Comparison of ENCODE assay signal across 24 cellular contexts in the genomic region with DNA sequence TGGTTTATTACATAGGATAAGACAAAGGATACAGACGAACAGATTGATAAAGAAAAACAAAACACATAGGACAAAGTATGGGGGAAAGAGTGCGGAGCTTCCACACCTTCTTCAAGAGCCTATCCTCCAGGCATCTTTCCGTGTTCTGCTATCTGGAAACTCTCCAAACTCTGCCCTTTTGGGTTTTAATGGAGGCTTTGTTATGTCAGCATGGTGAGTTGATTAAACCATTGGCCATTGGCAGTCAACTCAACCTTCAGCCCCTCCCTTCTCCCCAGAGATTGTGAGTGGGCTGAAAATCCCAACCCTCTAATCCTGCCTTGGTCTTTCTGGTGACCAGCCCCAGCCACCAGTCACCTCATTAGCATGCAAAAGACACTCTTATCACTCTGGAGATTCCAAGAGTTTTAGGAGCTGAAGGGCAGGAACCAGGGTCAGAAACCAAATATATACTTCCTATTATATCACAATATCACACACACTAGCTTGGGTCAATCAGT. TPM values are rescaled to one million over a fixed set of nuclear protein-coding genes. Genes with fewer than 3 reads are reported as not detected.
DNase-seq lines count a peak whose midpoint lies in the region; TF ChIP-seq lines count a peak whose summit lies in the region.
"Had no signal": no experiment of that assay in that cellular context is flagged by ENCODE, and none has a peak within 500 bp of the region (broad histone marks: within the 10 kb centered on the region; RNA-seq: fewer than 3 reads in every experiment).

No MANE protein-coding gene starts in this region.

- in situ Hi-C loops in SK-MEL-5 (cut with HindIII; ENCODE audit: low pct_unique_long_range_greater_than_20kb, low sequenced_read_pairs), result no loop called here

- peak overlapping the region in 9 of 11 experiments; percentile 25 to 97 (median 82); a peak in 16 of 22 replicates for H3K4me2 ChIP-seq in BLaER1 treated with 17β-estradiol and CSF1 and Interleukin-3, amounts not matched to agents 10 nM and 100 nM
- H3K4me2 ChIP-seq in mesendoderm (ENCODE audit: low read length), result no peak overlapping the region

- peaks cover 49 to 60% (median 55%) of the 10 kb centered on the region in 10 experiments for H3K4me1 ChIP-seq in BLaER1 treated with 17β-estradiol and CSF1 and Interleukin-3, amounts not matched to agents 10 nM and 100 nM
- H3K4me1 ChIP-seq in mesendoderm (ENCODE audit: control insufficient read depth, low read depth, low read length), result no peaks in the 10 kb centered on the region

- H3K4me1 Mint-ChIP-seq in dendritic cell treated with granulocyte-macrophage colony-stimulating factor and Interleukin-4, amounts not matched to agents 40 ng/mL and 50 ng/mL, for 4 days (ENCODE audit: low read depth), result peaks cover 71% of the 10 kb centered on the region

- no peak overlapping the region for H3K56ac ChIP-seq in mesendoderm (ENCODE audit: low read length)

- H3K23ac ChIP-seq in mesendoderm (ENCODE audit: low read length), result no peak overlapping the region

- H3K4me3 Mint-ChIP-seq in dendritic cell treated with granulocyte-macrophage colony-stimulating factor and Interleukin-4, amounts not matched to agents 40 ng/mL and 50 ng/mL, for 4 days, result no peak overlapping the region
- H3K4me3 Mint-ChIP-seq: B cell; CD4-positive, alpha-beta T cell; CD8-positive, alpha-beta memory T cell had no signal

- no peak overlapping the region for H3K9ac ChIP-seq in BLaER1 treated with 17β-estradiol and CSF1 and Interleukin-3, amounts not matched to agents 10 nM and 100 nM
- no peak overlapping the region for H3K9ac ChIP-seq in mesendoderm (ENCODE audit: low read length)
- H3K9ac ChIP-seq: BLaER1 had no signal

- no peaks in the 10 kb centered on the region for H3K79me1 ChIP-seq in mesendoderm (ENCODE audit: low read length)

- peaks cover under 1% of the 10 kb centered on the region for H3K9me3 Mint-ChIP-seq in dendritic cell treated with granulocyte-macrophage colony-stimulating factor and Interleukin-4, amounts not matched to agents 40 ng/mL and 50 ng/mL, for 4 days
- H3K9me3 Mint-ChIP-seq: CD4-positive, alpha-beta T cell; CD8-positive, alpha-beta memory T cell had no signal

- no peak overlapping the region for H3K27ac ChIP-seq in BLaER1 treated with 17β-estradiol and CSF1 and Interleukin-3, amounts not matched to agents 10 nM and 100 nM
- no peak overlapping the region for H3K27ac ChIP-seq in mesendoderm (ENCODE audit: low read depth, low read length)
- H3K27ac ChIP-seq: 22Rv1 had no signal

- no peaks in the 10 kb centered on the region for H3K36me3 ChIP-seq in BLaER1 treated with 17β-estradiol and CSF1 and Interleukin-3, amounts not matched to agents 10 nM and 100 nM
- no peaks in the 10 kb centered on the region for H3K36me3 ChIP-seq in mesendoderm (ENCODE audit: control insufficient read depth, insufficient read depth, low read length)
- H3K36me3 ChIP-seq: BLaER1 had no signal

- no peak for TF ChIP-seq POLR2A in erythroblast (IDR thresholded peaks at IDR 0.05; ENCODE audit: low read length)

- H3K27me3 Mint-ChIP-seq in dendritic cell treated with granulocyte-macrophage colony-stimulating factor and Interleukin-4, amounts not matched to agents 40 ng/mL and 50 ng/mL, for 4 days, result peaks cover 3% of the 10 kb centered on the region
- H3K27me3 Mint-ChIP-seq: B cell had no signal

- H3K27ac Mint-ChIP-seq in dendritic cell treated with granulocyte-macrophage colony-stimulating factor and Interleukin-4, amounts not matched to agents 40 ng/mL and 50 ng/mL, for 4 days, result peak overlapping the region; percentile 88
- H3K27ac Mint-ChIP-seq: B cell; CD4-positive, alpha-beta T cell; CD8-positive, alpha-beta memory T cell had no signal

- H4K8ac ChIP-seq in mesendoderm (ENCODE audit: low read depth, low read length), result no peak overlapping the region

- no peaks in the 10 kb centered on the region for H3K79me2 ChIP-seq in mesendoderm (ENCODE audit: control insufficient read depth, insufficient read depth, low read length)

- no peaks in the 10 kb centered on the region for H4K20me1 ChIP-seq in BLaER1 treated with 17β-estradiol and CSF1 and Interleukin-3, amounts not matched to agents 10 nM and 100 nM
- H4K20me1 ChIP-seq: BLaER1 had no signal

- intact Hi-C loops in dendritic cell treated with granulocyte-macrophage colony-stimulating factor and Interleukin-4, amounts not matched to agents 40 ng/mL and 50 ng/mL, for 4 days (cut with micrococcal nuclease), result no loop called here

- no peaks in the 10 kb centered on the region for H3K27me3 ChIP-seq in BLaER1 treated with 17β-estradiol and CSF1 and Interleukin-3, amounts not matched to agents 10 nM and 100 nM
- no peaks in the 10 kb centered on the region for H3K27me3 ChIP-seq in mesendoderm (ENCODE audit: insufficient read depth, low read length, poor library complexity)
- H3K27me3 ChIP-seq: BLaER1 had no signal

- H3K4ac ChIP-seq in mesendoderm (ENCODE audit: low read depth, low read length), result no peak overlapping the region

- WGBS in mesendoderm (ENCODE audit: extremely low coverage, insufficient coverage, low lambda C conversion rate), result no CpG with 5 or more reads among the region's 3 CpGs

- H3K18ac ChIP-seq in mesendoderm (ENCODE audit: low read length), result no peak overlapping the region

- no peaks in the 10 kb centered on the region for H3K36me3 Mint-ChIP-seq in dendritic cell treated with granulocyte-macrophage colony-stimulating factor and Interleukin-4, amounts not matched to agents 40 ng/mL and 50 ng/mL, for 4 days (ENCODE audit: low read depth)
- H3K36me3 Mint-ChIP-seq: CD14-positive monocyte had no signal

- no peak overlapping the region for H2BK15ac ChIP-seq in mesendoderm (replicated peaks; ENCODE audit: low read depth)

- H3K4me3 ChIP-seq in BLaER1 treated with 17β-estradiol and CSF1 and Interleukin-3, amounts not matched to agents 10 nM and 100 nM, result no peak overlapping the region
- H3K4me3 ChIP-seq in mesendoderm (ENCODE audit: low read length) (no peak overlapping the region), foreskin fibroblast (ENCODE audit: low read depth in 1 of 2, low read length in 2 of 2) (no peak overlapping the region)
- H3K4me3 ChIP-seq: BLaER1, GM12878 had no signal

- H2BK5ac ChIP-seq in mesendoderm (ENCODE audit: low read length), result no peak overlapping the region

- DNase-seq in SK-MEL-5 (ENCODE audit: low read depth, low spot score), result peak; percentile 52
- DNase-seq in mesendoderm, result peak; percentile 77
- DNase-seq in nucleus accumbens (lab: John Stamatoyannopoulos, UW), result no peak
- DNase-seq in GM03348 (ENCODE audit: low spot score), result no peak
- no peak for DNase-seq in erythroblast (lab: John Stamatoyannopoulos, UW)
- DNase-seq in foreskin fibroblast, result no peak
- DNase-seq: Calu3; CD4-positive, alpha-beta T cell; CD8-positive, alpha-beta memory T cell; COR-L47; DMS53; DMS79 treated with DMSO at 0.1 percent for 48 hours; H7; HCEC 1CT had no signal

- H2AK5ac ChIP-seq in mesendoderm (ENCODE audit: low read length), result no peak overlapping the region

- TF ChIP-seq CTCF in foreskin fibroblast (IDR thresholded peaks at IDR 0.05; ENCODE audit: low read depth, low read length), result no peak

- no peaks in the 10 kb centered on the region for H3K9me3 ChIP-seq in BLaER1 treated with 17β-estradiol and CSF1 and Interleukin-3, amounts not matched to agents 10 nM and 100 nM (replicated peaks in 1 of 11)
- H3K9me3 ChIP-seq: BLaER1 had no signal

- H4K5ac ChIP-seq in mesendoderm (ENCODE audit: low read length), result no peak overlapping the region

- no peak overlapping the region for H2BK120ac ChIP-seq in mesendoderm (ENCODE audit: low read depth, low read length)

RNA-seq across cellular contexts. Expression of a gene that starts 23.9 kb away (rescaled TPM):
- total RNA-seq in SK-MEL-5 (2014; rRNA removed; shearing (Covaris generic)), result not detected in 2 replicates
- polyA plus RNA-seq in SK-MEL-5 (2015; cell fraction: cytosol; rRNA removed), result 0.10 TPM in 1 of 2 replicates, not detected in the other
- 0.60 TPM in 1 of 2 replicates, not detected in the other for polyA plus RNA-seq in SK-MEL-5 (2015; cell fraction: nucleus; rRNA removed)
- polyA plus RNA-seq in mesendoderm (2013, experiment 1 of 2), result 0.07 TPM
- polyA plus RNA-seq in mesendoderm (2013, experiment 2 of 2), result 0.04 TPM
- total RNA-seq: H1, H7 had no signal
- polyA plus RNA-seq: AG04450 had no signal

RNA-seq across cellular contexts. Expression of a gene that starts 29.6 kb away (rescaled TPM):
- total RNA-seq in SK-MEL-5 (2014; rRNA removed; shearing (Covaris generic)), result not detected in 2 replicates
- polyA plus RNA-seq in SK-MEL-5 (2015; cell fraction: cytosol; rRNA removed), result 0.10 and 0.58 TPM in 2 replicates
- polyA plus RNA-seq in SK-MEL-5 (2015; cell fraction: nucleus; rRNA removed), result not detected in 2 replicates
- not detected for polyA plus RNA-seq in mesendoderm (2013, experiment 1 of 2)
- not detected for polyA plus RNA-seq in mesendoderm (2013, experiment 2 of 2)
- total RNA-seq: Daoy, H1, H7 had no signal
- polyA plus RNA-seq: AG04450, H1 had no signal

RNA-seq across cellular contexts. Expression of a gene that starts 45.6 kb away (rescaled TPM):
- 52.5 and 54.2 TPM in 2 replicates for total RNA-seq in SK-MEL-5 (2014; rRNA removed; shearing (Covaris generic))
- polyA plus RNA-seq in SK-MEL-5 (2015; cell fraction: cytosol; rRNA removed), result 33.3 and 37.1 TPM in 2 replicates
- polyA plus RNA-seq in SK-MEL-5 (2015; cell fraction: nucleus; rRNA removed), result 90.6 and 106 TPM in 2 replicates
- polyA plus RNA-seq in mesendoderm (2013, experiment 1 of 2), result 5.4 TPM
- polyA plus RNA-seq in mesendoderm (2013, experiment 2 of 2), result 6.5 TPM

RNA-seq across cellular contexts. Expression of a gene that starts 50.9 kb away (rescaled TPM):
- 40.4 and 43.9 TPM in 2 replicates for total RNA-seq in SK-MEL-5 (2014; rRNA removed; shearing (Covaris generic))
- polyA plus RNA-seq in SK-MEL-5 (2015; cell fraction: cytosol; rRNA removed), result 28.9 and 33.5 TPM in 2 replicates
- 39.7 and 43.3 TPM in 2 replicates for polyA plus RNA-seq in SK-MEL-5 (2015; cell fraction: nucleus; rRNA removed)
- polyA plus RNA-seq in mesendoderm (2013, experiment 1 of 2), result 4.7 TPM
- 3.9 TPM for polyA plus RNA-seq in mesendoderm (2013, experiment 2 of 2)

RNA-seq across cellular contexts. Expression of a gene that starts 51.8 kb away (rescaled TPM):
- 0.19 TPM in 1 of 2 replicates, not detected in the other for total RNA-seq in SK-MEL-5 (2014; rRNA removed; shearing (Covaris generic))
- polyA plus RNA-seq in SK-MEL-5 (2015; cell fraction: cytosol; rRNA removed), result 0.96 and 1.2 TPM in 2 replicates
- polyA plus RNA-seq in SK-MEL-5 (2015; cell fraction: nucleus; rRNA removed), result not detected in 2 replicates
- not detected for polyA plus RNA-seq in mesendoderm (2013, experiment 1 of 2)
- 0.03 TPM for polyA plus RNA-seq in mesendoderm (2013, experiment 2 of 2)
- total RNA-seq: Daoy, H1, H7 had no signal
- polyA plus RNA-seq: AG04450, H1 had no signal

Comparison
In these comparisons a context has a peak if more than half of its experiments do, and no peak if none do; other contexts are left out.
1. DNase-seq: peak in SK-MEL-5 (single experiment) and mesendoderm (single experiment); none in nucleus accumbens (0 of 56), GM03348 (single experiment), erythroblast (0 of 2) and foreskin fibroblast (0 of 2).